ENCODE assay signal across 18 cellular contexts in the genomic region with DNA sequence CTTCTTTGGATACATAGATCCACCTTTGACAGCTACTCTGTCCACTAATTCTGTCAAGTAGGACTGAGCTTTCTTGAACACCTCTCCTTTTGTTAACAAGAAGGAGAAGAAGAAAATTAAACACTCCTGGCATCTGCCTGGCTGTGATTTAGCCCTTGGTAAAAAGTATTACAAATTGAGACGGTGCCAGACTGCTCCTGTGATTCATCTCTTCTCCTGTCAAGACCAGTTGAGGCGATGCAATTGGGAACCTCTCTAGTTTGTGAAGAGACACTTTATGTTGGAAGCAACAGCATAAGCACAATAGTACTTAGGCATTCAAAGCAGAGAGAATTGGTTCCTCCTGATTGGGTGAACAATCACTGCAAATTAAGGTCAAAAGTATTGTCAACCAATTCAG.
DNase-seq lines count a peak whose midpoint lies in the region; ATAC-seq and TF ChIP-seq lines count a peak whose summit lies in the region.
"Had no signal": no experiment of that assay in that cellular context is flagged by ENCODE, and none has a peak within 500 bp of the region (broad histone marks: within the 10 kb centered on the region; RNA-seq: fewer than 3 reads in every experiment).

No MANE protein-coding gene starts in this region.

- TF ChIP-seq CTCF in MCF 10A (IDR thresholded peaks at IDR 0.05; ENCODE audit: unreplicated experiment) (no peak), breast epithelium (IDR thresholded peaks at IDR 0.05) (no peak), choroid plexus epithelial cell (conservative IDR thresholded peaks at IDR 0.05; ENCODE audit: low read depth, low read length) (no peak), colonic mucosa (IDR thresholded peaks at IDR 0.05) (no peak)

- H3K9me3 Mint-ChIP-seq in MCF 10A (ENCODE audit: unreplicated experiment), result no peaks in the 10 kb centered on the region
- H3K9me3 Mint-ChIP-seq: T-cell had no signal

- intact Hi-C loops in MCF 10A (cut with micrococcal nuclease), result no loop called here
- intact Hi-C loops in breast epithelium (cut with DNase I; ENCODE audit: low total_unique reads), result no loop called here
- intact Hi-C loops in left ventricle myocardium superior (cut with micrococcal nuclease), result no loop called here
- intact Hi-C loops in colonic mucosa (cut with DNase I), result no loop called here

- peak; percentile 85 for DNase-seq in MCF 10A (ENCODE audit: unreplicated experiment)
- DNase-seq in breast epithelium (ENCODE audit: low spot score in 2 of 2), result no peak
- DNase-seq in choroid plexus epithelial cell (ENCODE audit: low read depth), result peak; percentile 13
- no peak for DNase-seq in left ventricle myocardium superior
- DNase-seq in stromal cell of bone marrow (ENCODE audit: low read depth), result peak; percentile 55
- no peak for DNase-seq in colonic mucosa
- DNase-seq: activated CD4-positive, alpha-beta T cell treated with anti-CD3 and anti-CD28 coated beads, Interleukin-2, amount 50 U/mL, for 1 hour; activated effector memory CD4-positive, alpha-beta T cell treated with anti-CD3 and anti-CD28 coated beads, Interleukin-2, amount 50 U/mL, for 16 hours; Caco-2; lower lobe of right lung; NCI-H1092 treated with DMSO at 0.1 percent for 48 hours; right lobe of liver; SIG-M5; stimulated activated CD4-positive, alpha-beta T cell treated with anti-CD3 and anti-CD28 coated beads, Interleukin-1b, Interleukin-23, amount 100 ng/mL, for 48 hours; stimulated activated naive CD8-positive, alpha-beta T cell treated with anti-CD3 and anti-CD28 coated beads, Interleukin-15, Interleukin-2, amounts not matched to agents 100 U/mL and 50 U/mL, for 24 hours; T-cell had no signal

- no TSS peak for BruUV-seq in MCF 10A (replicated peaks; lab: Mats Ljungman, UMichigan)

- CTCF ChIA-PET in MCF 10A (lab: Yijun Ruan, JAX), result interaction anchor here (0.7 to 1.6 kb wide), 8 partner anchors 14 to 160 kb away, joined by 3 to 9 read pairs (median 4); partner anchors contain the start of gene GHR

- H3K36me3 Mint-ChIP-seq in MCF 10A (ENCODE audit: insufficient read depth, unreplicated experiment), result no peaks in the 10 kb centered on the region
- H3K36me3 Mint-ChIP-seq: T-cell had no signal

- no peaks in the 10 kb centered on the region for H3K36me3 ChIP-seq in breast epithelium
- H3K36me3 ChIP-seq in colonic mucosa, result no peaks in the 10 kb centered on the region
- H3K36me3 ChIP-seq: lower lobe of right lung, right lobe of liver had no signal

- H3K27me3 Mint-ChIP-seq in MCF 10A (ENCODE audit: insufficient read depth, unreplicated experiment), result no peaks in the 10 kb centered on the region

- H3K4me3 ChIP-seq in breast epithelium (no peak overlapping the region), choroid plexus epithelial cell (ENCODE audit: low read depth, low read length) (no peak overlapping the region), colonic mucosa (no peak overlapping the region)
- H3K4me3 ChIP-seq: lower lobe of right lung, right lobe of liver had no signal

- peak; percentile 59 for ATAC-seq in left ventricle myocardium superior
- no peak for ATAC-seq in HG02981 (IDR thresholded peaks at IDR 0.05; ENCODE audit: unreplicated experiment)
- no peak for ATAC-seq in GM21390 (IDR thresholded peaks at IDR 0.05; ENCODE audit: unreplicated experiment)
- ATAC-seq: lower lobe of right lung; stimulated activated naive CD8-positive, alpha-beta T cell treated with anti-CD3 and anti-CD28 coated beads, Interleukin-15, Interleukin-2, amounts not matched to agents 100 U/mL and 50 U/mL, for 24 hours; T-cell had no signal

- H3K9me3 ChIP-seq in breast epithelium (no peaks in the 10 kb centered on the region), colonic mucosa (no peaks in the 10 kb centered on the region)
- H3K9me3 ChIP-seq: Caco-2, lower lobe of right lung, right lobe of liver had no signal

- H3K4me3 Mint-ChIP-seq in MCF 10A (ENCODE audit: unreplicated experiment), result no peak overlapping the region
- H3K4me3 Mint-ChIP-seq: T-cell had no signal

- no peak for TF ChIP-seq POLR2A in breast epithelium (IDR thresholded peaks at IDR 0.05)

- H3K4me1 Mint-ChIP-seq in MCF 10A (ENCODE audit: insufficient read depth, unreplicated experiment), result peaks cover 46% of the 10 kb centered on the region
- H3K4me1 Mint-ChIP-seq: T-cell had no signal

- no peak overlapping the region for H3K9ac ChIP-seq in colonic mucosa (ENCODE audit: low read depth in 2 of 2, low read length in 2 of 2)

- H3K27ac Mint-ChIP-seq in MCF 10A (ENCODE audit: low read depth, unreplicated experiment), result no peak overlapping the region
- H3K27ac Mint-ChIP-seq: T-cell had no signal

- no peaks in the 10 kb centered on the region for H3K27me3 ChIP-seq in breast epithelium
- H3K27me3 ChIP-seq in colonic mucosa, result no peaks in the 10 kb centered on the region
- H3K27me3 ChIP-seq: right lobe of liver had no signal

- H3K27ac ChIP-seq in breast epithelium (no peak overlapping the region), colonic mucosa (no peak overlapping the region)
- H3K27ac ChIP-seq: lower lobe of right lung, right lobe of liver had no signal

- POLR2A ChIA-PET in MCF 10A (lab: Yijun Ruan, JAX), result interaction anchor here (0.7 to 3.2 kb wide), 6 partner anchors 10 to 592 kb away, joined by 3 to 16 read pairs (median 6); partner anchors contain the start of gene RIMOC1

- H3K4me1 ChIP-seq in breast epithelium (peaks cover 0 to 2% of the 10 kb centered on the region in 2 donors), colonic mucosa (no peaks in the 10 kb centered on the region)
- H3K4me1 ChIP-seq: Caco-2, lower lobe of right lung had no signal

Comparison
In these comparisons a context has a peak if more than half of its experiments do, and no peak if none do; other contexts are left out.
1. DNase-seq: peak in MCF 10A (single experiment), choroid plexus epithelial cell (single experiment) and stromal cell of bone marrow (single experiment); none in breast epithelium (0 of 2), left ventricle myocardium superior (single experiment) and colonic mucosa (single experiment).